13 cellular contexts compared by ENCODE assay signal in the genomic region with DNA sequence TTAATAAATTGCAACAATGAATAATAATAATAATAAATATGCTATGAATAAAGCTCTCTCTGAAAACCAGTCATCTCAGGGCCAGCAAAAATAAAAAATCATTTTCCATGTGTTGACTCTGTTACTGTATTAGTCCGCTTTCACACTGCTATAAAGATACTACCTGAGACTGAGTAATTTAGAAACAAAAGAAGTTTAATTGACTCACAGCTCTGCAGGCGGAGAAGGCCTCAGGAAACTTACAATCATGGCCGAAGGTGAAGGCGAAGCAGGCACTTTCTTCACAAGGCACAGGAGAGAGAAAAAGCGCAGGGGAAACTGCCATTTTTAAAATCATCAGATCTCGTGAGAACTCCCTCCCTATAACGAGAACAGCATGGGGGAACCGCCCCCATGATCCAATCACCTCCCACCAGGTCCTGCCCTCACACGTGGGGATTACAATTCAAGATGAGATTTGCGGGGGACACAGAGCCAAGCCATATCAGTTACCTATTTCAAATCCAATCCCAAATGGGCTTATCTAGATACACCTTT.
DNase-seq lines count a peak whose midpoint lies in the region; ATAC-seq and TF ChIP-seq lines count a peak whose summit lies in the region.
"Had no signal": no experiment of that assay in that cellular context is flagged by ENCODE, and none has a peak within 500 bp of the region (broad histone marks: within the 10 kb centered on the region; RNA-seq: fewer than 3 reads in every experiment).

No MANE protein-coding gene starts in this region.

- H3K36me3 ChIP-seq in GM23248 (ENCODE audit: low read depth) (no peaks in the 10 kb centered on the region), esophagus muscularis mucosa (no peaks in the 10 kb centered on the region)

- no peak overlapping the region for H3K4me2 ChIP-seq in GM23248 (ENCODE audit: unreplicated experiment)

- 0 out of 2 replicates have a peak overlapping the region, but pooled peaks have one; percentile 22 for H2AFZ ChIP-seq in GM23248

- ATAC-seq in HG03159 (IDR thresholded peaks at IDR 0.05; ENCODE audit: unreplicated experiment) (peak; percentile 24), left cardiac atrium (no peak)

- peak; percentile 6 for DNase-seq in activated CD4-positive, alpha-beta T cell treated with anti-CD3 and anti-CD28 coated beads for 48 hours
- DNase-seq in activated CD4-positive, alpha-beta T cell treated with anti-CD3 and anti-CD28 coated beads for 1 hour, result no peak
- no peak for DNase-seq in GM23248
- peak; percentile 70 for DNase-seq in esophagus muscularis mucosa (ENCODE audit: extremely low spot score)
- DNase-seq in NCI-H2029 treated with DMSO at 0.1 percent for 48 hours (lab: John Stamatoyannopoulos, UW), result no peak
- DNase-seq in hippocampal formation (lab: John Stamatoyannopoulos, UW), result no peak
- DNase-seq in left cardiac atrium, result no peak
- DNase-seq: activated T-cell treated with anti-CD3 and anti-CD28 coated beads, Interleukin-2, amount 50 U/mL, for 48 hours; mesenchymal stem cell; stimulated activated CD4-positive, alpha-beta T cell treated with anti-CD3 and anti-CD28 coated beads, Interleukin-1b, Interleukin-23, amount 100 ng/mL, for 48 hours; stimulated activated naive CD8-positive, alpha-beta T cell treated with anti-CD3 and anti-CD28 coated beads, Interleukin-15, amount 100 ng/mL, for 72 hours had no signal

- H3K9me3 ChIP-seq in GM23248 (ENCODE audit: low read depth) (no peaks in the 10 kb centered on the region), esophagus muscularis mucosa (no peaks in the 10 kb centered on the region)

- 38 to 44% methylated on average over 10 of the region's 10 CpGs for WGBS in GM23248 (ENCODE audit: low coverage in 1 of 2, low lambda C conversion rate in 2 of 2, missing lambda C conversion rate in 2 of 2), 2 experiments
- 86% methylated on average over 10 of the region's 10 CpGs for WGBS in esophagus muscularis mucosa

- H3K27ac ChIP-seq in GM23248 (no peak overlapping the region), esophagus muscularis mucosa (replicated peaks in 1 of 4) (no peak overlapping the region)
- H3K27ac ChIP-seq: VCaP had no signal

- no peaks in the 10 kb centered on the region for H4K20me1 ChIP-seq in GM23248 (ENCODE audit: insufficient read depth)

- TF ChIP-seq CTCF in esophagus muscularis mucosa (IDR thresholded peaks at IDR 0.05), result no peak

- no peaks in the 10 kb centered on the region for H3F3A ChIP-seq in GM23248 (ENCODE audit: insufficient read depth)

- H3K4me1 ChIP-seq in GM23248 (ENCODE audit: insufficient read depth), result no peaks in the 10 kb centered on the region
- H3K4me1 ChIP-seq in esophagus muscularis mucosa, result no peaks in the 10 kb centered on the region

- no peak for TF ChIP-seq POLR2A in esophagus muscularis mucosa (IDR thresholded peaks at IDR 0.05; ENCODE audit: low read depth)

- H3K79me2 ChIP-seq in GM23248 (ENCODE audit: insufficient read depth), result no peaks in the 10 kb centered on the region

- no peak for TF ChIP-seq EP300 in esophagus muscularis mucosa (IDR thresholded peaks at IDR 0.05)

- no peak overlapping the region for H3K9ac ChIP-seq in GM23248

- H3K4me3 ChIP-seq in GM23248 (no peak overlapping the region), esophagus muscularis mucosa (no peak overlapping the region)

- H3K9me2 ChIP-seq in GM23248 (ENCODE audit: insufficient read depth), result no peaks in the 10 kb centered on the region

- H3K27me3 ChIP-seq in GM23248 (replicated peaks; ENCODE audit: insufficient read depth) (no peaks in the 10 kb centered on the region), esophagus muscularis mucosa (no peaks in the 10 kb centered on the region)

- intact Hi-C loops in esophagus muscularis mucosa (cut with DNase I), result no loop called here
- intact Hi-C loops in left cardiac atrium (cut with DNase I), result loop anchor here in 1 of 2 donors (10.0 kb wide), 1 partner anchor 1796 kb away; no protein-coding TSS in a partner anchor

- in situ Hi-C loops in GM23248 (cut with MboI), result no loop called here

Comparison
In these comparisons a context has a peak if more than half of its experiments do, and no peak if none do; other contexts are left out.
1. DNase-seq: peak in activated CD4-positive, alpha-beta T cell treated with anti-CD3 and anti-CD28 coated beads for 48 hours (single experiment) and esophagus muscularis mucosa (single experiment); none in activated CD4-positive, alpha-beta T cell treated with anti-CD3 and anti-CD28 coated beads for 1 hour (single experiment), GM23248 (single experiment), NCI-H2029 treated with DMSO at 0.1 percent for 48 hours (single experiment), hippocampal formation (0 of 2) and left cardiac atrium (single experiment).